8 cellular contexts compared by ENCODE assay signal in the genomic region with DNA sequence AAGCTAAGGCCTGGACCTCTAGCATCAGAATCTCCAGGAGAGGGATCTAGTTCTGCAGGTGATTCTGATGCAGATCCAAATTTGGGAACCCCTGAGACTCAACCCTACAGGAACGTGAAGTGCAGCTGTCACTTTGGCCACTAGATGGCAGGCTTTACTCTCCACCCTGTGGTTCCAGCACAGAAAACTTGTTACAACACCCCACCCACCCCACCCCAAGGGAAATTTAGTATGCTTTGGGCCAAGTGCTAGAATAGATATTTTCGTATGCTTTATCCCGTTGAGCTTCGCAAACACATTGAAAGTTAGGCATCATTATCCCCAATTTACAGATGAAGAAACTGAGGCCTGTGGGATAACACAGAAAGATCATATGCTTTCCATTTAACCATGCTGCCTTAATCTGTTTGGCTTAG.
A peak's percentile ranks its signal among the peaks of the same experiment; 100 is the strongest.
DNase-seq lines count a peak whose midpoint lies in the region; ATAC-seq and TF ChIP-seq lines count a peak whose summit lies in the region.

No MANE protein-coding gene starts in this region.

- TF ChIP-seq CTCF in colonic mucosa (IDR thresholded peaks at IDR 0.05) (peak; percentile 83), lower lobe of right lung (IDR thresholded peaks at IDR 0.05) (peak; percentile 87)

- intact Hi-C loops in colonic mucosa (cut with DNase I), result no loop called here
- intact Hi-C loops in lower lobe of right lung (cut with DNase I), result no loop called here

- no peak overlapping the region for H3K9ac ChIP-seq in colonic mucosa (ENCODE audit: low read depth in 2 of 2, low read length in 2 of 2)

- H3K9me3 ChIP-seq in colonic mucosa, result no peaks in the 10 kb centered on the region
- H3K9me3 ChIP-seq in lower lobe of right lung, result no peaks in the 10 kb centered on the region

- H3K27me3 ChIP-seq in colonic mucosa, result no peaks in the 10 kb centered on the region
- no peaks in the 10 kb centered on the region for H3K27me3 ChIP-seq in lower lobe of right lung (ENCODE audit: low read depth)

- peak; percentile 63 to 74 for DNase-seq in AML-193 (lab: John Stamatoyannopoulos, UW)
- DNase-seq in LHCN-M2 (ENCODE audit: low read depth), result peak; percentile 33
- DNase-seq in UCSD-AML1 (lab: John Stamatoyannopoulos, UW; ENCODE audit: unreplicated experiment), result peak; percentile 15
- peak; percentile 46 for DNase-seq in colonic mucosa
- peak; percentile 46 for DNase-seq in lower lobe of right lung
- peak; percentile 34 for DNase-seq in stimulated activated naive CD4-positive, alpha-beta T cell treated with Interleukin-2 at 50 U/mL for 16 hours (lab: John Stamatoyannopoulos, UW)

- no peaks in the 10 kb centered on the region for H3K4me1 ChIP-seq in colonic mucosa
- H3K4me1 ChIP-seq in lower lobe of right lung, result no peaks in the 10 kb centered on the region

- H3K4me3 ChIP-seq in colonic mucosa, result no peak overlapping the region
- no peak overlapping the region for H3K4me3 ChIP-seq in lower lobe of right lung

- H3K27ac ChIP-seq in colonic mucosa (no peak overlapping the region), lower lobe of right lung (no peak overlapping the region)

- H3K36me3 ChIP-seq in colonic mucosa (no peaks in the 10 kb centered on the region), lower lobe of right lung (no peaks in the 10 kb centered on the region)

- ATAC-seq in GM18858 (IDR thresholded peaks at IDR 0.05; ENCODE audit: unreplicated experiment), result peak; percentile 63
- peak; percentile 62 to 66 for ATAC-seq in lower lobe of right lung
- no peak for ATAC-seq in GM19397 (IDR thresholded peaks at IDR 0.05; ENCODE audit: unreplicated experiment)

Comparison
In these comparisons a context has a peak if more than half of its experiments do, and no peak if none do; other contexts are left out.
1. DNase-seq: peak in every context shown above with its lines; median percentile 68 in AML-193; 46 in colonic mucosa; 46 in lower lobe of right lung; 34 in stimulated activated naive CD4-positive, alpha-beta T cell treated with Interleukin-2 at 50 U/mL for 16 hours; 33 in LHCN-M2; 15 in UCSD-AML1.